ENCODE assay signal across 1 cellular context in the genomic region with DNA sequence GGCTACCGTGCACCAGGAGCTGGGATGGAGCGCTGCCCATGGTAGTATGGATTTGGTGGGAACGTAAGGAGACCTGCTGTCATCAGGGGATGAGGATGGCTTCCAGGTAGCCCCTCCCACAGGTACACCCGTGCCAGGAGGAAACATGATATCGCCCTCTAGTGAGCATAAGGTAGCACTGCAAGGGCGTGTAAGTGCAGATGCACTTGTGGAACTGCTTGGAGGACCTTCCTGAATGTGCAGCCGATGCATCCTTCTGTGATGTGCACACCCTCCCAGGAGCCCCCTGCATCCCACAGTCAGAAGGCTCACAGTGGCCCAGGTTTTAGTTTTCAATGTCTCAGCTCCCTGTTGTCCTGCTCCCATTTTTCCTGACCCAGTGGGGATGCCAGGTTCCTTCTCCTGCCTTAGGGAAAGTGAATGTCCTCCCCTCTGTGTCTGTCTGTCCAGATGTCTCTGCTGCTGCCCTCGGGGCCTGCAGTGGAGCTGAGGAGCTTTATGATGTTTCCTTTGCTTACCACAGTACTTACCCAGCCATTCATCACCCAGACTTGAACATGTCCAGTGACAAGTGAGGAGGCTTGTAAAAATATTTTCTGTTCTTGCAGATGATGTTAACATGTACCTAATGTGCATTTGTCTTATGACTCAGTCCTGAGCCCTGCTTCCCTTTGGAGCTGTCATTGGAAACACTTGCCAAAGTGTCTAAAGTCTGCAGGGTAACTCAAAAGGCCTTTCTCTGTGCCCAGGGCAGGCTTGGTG.
TF ChIP-seq lines count a peak whose summit lies in the region.

No MANE protein-coding gene starts in this region.

TF ChIP-seq in K562, 482 proteins besides CTCF, POLR2A, EP300 and RAD21 (continued from another document):
- TF ChIP-seq, protein P1, sequence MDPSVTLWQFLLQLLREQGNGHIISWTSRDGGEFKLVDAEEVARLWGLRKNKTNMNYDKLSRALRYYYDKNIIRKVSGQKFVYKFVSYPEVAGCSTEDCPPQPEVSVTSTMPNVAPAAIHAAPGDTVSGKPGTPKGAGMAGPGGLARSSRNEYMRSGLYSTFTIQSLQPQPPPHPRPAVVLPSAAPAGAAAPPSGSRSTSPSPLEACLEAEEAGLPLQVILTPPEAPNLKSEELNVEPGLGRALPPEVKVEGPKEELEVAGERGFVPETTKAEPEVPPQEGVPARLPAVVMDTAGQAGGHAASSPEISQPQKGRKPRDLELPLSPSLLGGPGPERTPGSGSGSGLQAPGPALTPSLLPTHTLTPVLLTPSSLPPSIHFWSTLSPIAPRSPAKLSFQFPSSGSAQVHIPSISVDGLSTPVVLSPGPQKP (CRISPR knock-in tag; IDR thresholded peaks at IDR 0.05) = no peak
- no peak for TF ChIP-seq MYBL2 (IDR thresholded peaks at IDR 0.05; ENCODE audit: low read depth)
- TF ChIP-seq MYBL2 (CRISPR knock-in tag; IDR thresholded peaks at IDR 0.05; ENCODE audit: borderline replicate concordance) = no peak
- TF ChIP-seq, protein P2, sequence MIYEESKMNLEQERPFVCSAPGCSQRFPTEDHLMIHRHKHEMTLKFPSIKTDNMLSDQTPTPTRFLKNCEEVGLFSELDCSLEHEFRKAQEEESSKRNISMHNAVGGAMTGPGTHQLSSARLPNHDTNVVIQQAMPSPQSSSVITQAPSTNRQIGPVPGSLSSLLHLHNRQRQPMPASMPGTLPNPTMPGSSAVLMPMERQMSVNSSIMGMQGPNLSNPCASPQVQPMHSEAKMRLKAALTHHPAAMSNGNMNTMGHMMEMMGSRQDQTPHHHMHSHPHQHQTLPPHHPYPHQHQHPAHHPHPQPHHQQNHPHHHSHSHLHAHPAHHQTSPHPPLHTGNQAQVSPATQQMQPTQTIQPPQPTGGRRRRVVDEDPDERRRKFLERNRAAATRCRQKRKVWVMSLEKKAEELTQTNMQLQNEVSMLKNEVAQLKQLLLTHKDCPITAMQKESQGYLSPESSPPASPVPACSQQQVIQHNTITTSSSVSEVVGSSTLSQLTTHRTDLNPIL (CRISPR knock-in tag; IDR thresholded peaks at IDR 0.05) = no peak
- TF ChIP-seq CSDE1 (IDR thresholded peaks at IDR 0.05) = no peak
- TF ChIP-seq ZC3H8 (IDR thresholded peaks at IDR 0.05) = no peak
- TF ChIP-seq ZEB2 (IDR thresholded peaks at IDR 0.05) = peak; percentile 90
- TF ChIP-seq CREM (IDR thresholded peaks at IDR 0.05; ENCODE audit: low read depth) = peak; percentile 53; the same call in 1 of the 2 replicates
- no peak for TF ChIP-seq KDM5B (IDR thresholded peaks at IDR 0.05; ENCODE audit: insufficient replicate concordance, low read depth, low read length)
- no peak; the same call in 1 of the 2 replicates for TF ChIP-seq NFIC (IDR thresholded peaks at IDR 0.05)
- TF ChIP-seq RBM14 (IDR thresholded peaks at IDR 0.05; ENCODE audit: borderline replicate concordance, insufficient read depth, low read depth, low read length) = no peak
- TF ChIP-seq, protein P3, sequence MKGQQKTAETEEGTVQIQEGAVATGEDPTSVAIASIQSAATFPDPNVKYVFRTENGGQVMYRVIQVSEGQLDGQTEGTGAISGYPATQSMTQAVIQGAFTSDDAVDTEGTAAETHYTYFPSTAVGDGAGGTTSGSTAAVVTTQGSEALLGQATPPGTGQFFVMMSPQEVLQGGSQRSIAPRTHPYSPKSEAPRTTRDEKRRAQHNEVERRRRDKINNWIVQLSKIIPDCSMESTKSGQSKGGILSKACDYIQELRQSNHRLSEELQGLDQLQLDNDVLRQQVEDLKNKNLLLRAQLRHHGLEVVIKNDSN (CRISPR knock-in tag; IDR thresholded peaks at IDR 0.05) = no peak
- TF ChIP-seq, protein P4, sequence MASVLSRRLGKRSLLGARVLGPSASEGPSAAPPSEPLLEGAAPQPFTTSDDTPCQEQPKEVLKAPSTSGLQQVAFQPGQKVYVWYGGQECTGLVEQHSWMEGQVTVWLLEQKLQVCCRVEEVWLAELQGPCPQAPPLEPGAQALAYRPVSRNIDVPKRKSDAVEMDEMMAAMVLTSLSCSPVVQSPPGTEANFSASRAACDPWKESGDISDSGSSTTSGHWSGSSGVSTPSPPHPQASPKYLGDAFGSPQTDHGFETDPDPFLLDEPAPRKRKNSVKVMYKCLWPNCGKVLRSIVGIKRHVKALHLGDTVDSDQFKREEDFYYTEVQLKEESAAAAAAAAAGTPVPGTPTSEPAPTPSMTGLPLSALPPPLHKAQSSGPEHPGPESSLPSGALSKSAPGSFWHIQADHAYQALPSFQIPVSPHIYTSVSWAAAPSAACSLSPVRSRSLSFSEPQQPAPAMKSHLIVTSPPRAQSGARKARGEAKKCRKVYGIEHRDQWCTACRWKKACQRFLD (CRISPR knock-in tag; IDR thresholded peaks at IDR 0.05) = 0 out of 2 replicates have a peak, but pooled peaks have one; percentile 1
- TF ChIP-seq POLR2AphosphoS5 (IDR thresholded peaks at IDR 0.05; ENCODE audit: control insufficient read depth, insufficient read depth, low read depth, low read length) = no peak
- TF ChIP-seq JUND (IDR thresholded peaks at IDR 0.05; ENCODE audit: borderline replicate concordance, low read depth, low read length) = no peak
- peak; percentile 67; the same call in 1 of the 3 replicates for TF ChIP-seq JUND (tag; IDR thresholded peaks at IDR 0.05; ENCODE audit: borderline replicate concordance, low read depth, low read length)
- TF ChIP-seq, protein P5, sequence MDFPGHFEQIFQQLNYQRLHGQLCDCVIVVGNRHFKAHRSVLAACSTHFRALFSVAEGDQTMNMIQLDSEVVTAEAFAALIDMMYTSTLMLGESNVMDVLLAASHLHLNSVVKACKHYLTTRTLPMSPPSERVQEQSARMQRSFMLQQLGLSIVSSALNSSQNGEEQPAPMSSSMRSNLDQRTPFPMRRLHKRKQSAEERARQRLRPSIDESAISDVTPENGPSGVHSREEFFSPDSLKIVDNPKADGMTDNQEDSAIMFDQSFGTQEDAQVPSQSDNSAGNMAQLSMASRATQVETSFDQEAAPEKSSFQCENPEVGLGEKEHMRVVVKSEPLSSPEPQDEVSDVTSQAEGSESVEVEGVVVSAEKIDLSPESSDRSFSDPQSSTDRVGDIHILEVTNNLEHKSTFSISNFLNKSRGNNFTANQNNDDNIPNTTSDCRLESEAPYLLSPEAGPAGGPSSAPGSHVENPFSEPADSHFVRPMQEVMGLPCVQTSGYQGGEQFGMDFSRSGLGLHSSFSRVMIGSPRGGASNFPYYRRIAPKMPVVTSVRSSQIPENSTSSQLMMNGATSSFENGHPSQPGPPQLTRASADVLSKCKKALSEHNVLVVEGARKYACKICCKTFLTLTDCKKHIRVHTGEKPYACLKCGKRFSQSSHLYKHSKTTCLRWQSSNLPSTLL (IDR thresholded peaks at IDR 0.05) = no peak
- no peak for TF ChIP-seq WHSC1 (IDR thresholded peaks at IDR 0.05; ENCODE audit: low read length)
- no peak for TF ChIP-seq FIP1L1 (IDR thresholded peaks at IDR 0.05; ENCODE audit: low read depth, low read length, poor library complexity, severe bottlenecking)
- 0 out of 2 replicates have a peak, but pooled peaks have one; percentile 22 for TF ChIP-seq KLF13 (tag; IDR thresholded peaks at IDR 0.05; ENCODE audit: borderline replicate concordance, low read depth)
- TF ChIP-seq CHD1 (IDR thresholded peaks at IDR 0.05; ENCODE audit: low read length) = no peak
- no peak for TF ChIP-seq NBN (IDR thresholded peaks at IDR 0.05; ENCODE audit: low read depth)
- TF ChIP-seq, protein P6, sequence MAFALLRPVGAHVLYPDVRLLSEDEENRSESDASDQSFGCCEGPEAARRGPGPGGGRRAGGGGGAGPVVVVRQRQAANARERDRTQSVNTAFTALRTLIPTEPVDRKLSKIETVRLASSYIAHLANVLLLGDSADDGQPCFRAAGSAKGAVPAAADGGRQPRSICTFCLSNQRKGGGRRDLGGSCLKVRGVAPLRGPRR (CRISPR knock-in tag; IDR thresholded peaks at IDR 0.05) = no peak
- TF ChIP-seq, protein P7, sequence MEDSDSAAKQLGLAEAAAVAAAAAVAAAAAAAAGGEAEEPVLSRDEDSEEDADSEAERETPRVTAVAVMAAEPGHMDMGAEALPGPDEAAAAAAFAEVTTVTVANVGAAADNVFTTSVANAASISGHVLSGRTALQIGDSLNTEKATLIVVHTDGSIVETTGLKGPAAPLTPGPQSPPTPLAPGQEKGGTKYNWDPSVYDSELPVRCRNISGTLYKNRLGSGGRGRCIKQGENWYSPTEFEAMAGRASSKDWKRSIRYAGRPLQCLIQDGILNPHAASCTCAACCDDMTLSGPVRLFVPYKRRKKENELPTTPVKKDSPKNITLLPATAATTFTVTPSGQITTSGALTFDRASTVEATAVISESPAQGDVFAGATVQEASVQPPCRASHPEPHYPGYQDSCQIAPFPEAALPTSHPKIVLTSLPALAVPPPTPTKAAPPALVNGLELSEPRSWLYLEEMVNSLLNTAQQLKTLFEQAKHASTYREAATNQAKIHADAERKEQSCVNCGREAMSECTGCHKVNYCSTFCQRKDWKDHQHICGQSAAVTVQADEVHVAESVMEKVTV (CRISPR knock-in tag; IDR thresholded peaks at IDR 0.05) = peak; percentile 75
- peak; percentile 93 for TF ChIP-seq CTBP1 (IDR thresholded peaks at IDR 0.05; ENCODE audit: borderline replicate concordance)
- TF ChIP-seq ZNF785 (CRISPR knock-in tag; IDR thresholded peaks at IDR 0.05) = no peak
- peak; percentile 69 for TF ChIP-seq BHLHE40 (IDR thresholded peaks at IDR 0.05; ENCODE audit: low read length)
- no peak for TF ChIP-seq ZNF76 (CRISPR knock-in tag; IDR thresholded peaks at IDR 0.05; ENCODE audit: borderline replicate concordance)
- peak; percentile 82 for TF ChIP-seq SMC3 (conservative IDR thresholded peaks at IDR 0.05; ENCODE audit: insufficient read depth, low read depth, low read length)
- no peak for TF ChIP-seq ZFPM2 (CRISPR knock-in tag; IDR thresholded peaks at IDR 0.05)
- TF ChIP-seq KDM1A (IDR thresholded peaks at IDR 0.05) = peak in 1 of 2 experiments; percentile 12; a peak in 1 of 4 replicates
- peak in 1 of 2 experiments; percentile 81; a peak in 2 of 4 replicates for TF ChIP-seq MAZ (CRISPR knock-in tag; conservative IDR thresholded peaks at IDR 0.05 in 1 of 2, IDR thresholded peaks at IDR 0.05 in 1 of 2)
- TF ChIP-seq RCOR1 (IDR thresholded peaks at IDR 0.05; ENCODE audit: borderline replicate concordance in 1 of 2, low read depth in 2 of 2, low read length in 2 of 2) = peak in 1 of 2 experiments; percentile 69; a peak in 2 of 4 replicates
TF ChIP-seq in K562: peak in this region for 19.
